Comparison of ENCODE assay signal across 9 cellular contexts in genomic region chr7:105677395-105677701, GRCh38.
DNase-seq lines count a peak whose midpoint lies in the region; ATAC-seq and TF ChIP-seq lines count a peak whose summit lies in the region.
"Had no signal": no experiment of that assay in that cellular context is flagged by ENCODE, and none has a peak within 500 bp of the region (broad histone marks: within the 10 kb centered on the region; RNA-seq: fewer than 3 reads in every experiment).

No MANE protein-coding gene starts in this region.

- no peaks in the 10 kb centered on the region for H3K79me2 ChIP-seq in osteoblast (ENCODE audit: insufficient read depth, low read length)

- intact Hi-C loops in activated CD4-positive, alpha-beta memory T cell treated with anti-CD3 and anti-CD28 coated beads for 36 hours (cut with micrococcal nuclease): loop anchor here (5.0 kb wide), 3 partner anchors 145 to 435 kb away; partner anchors contain the start of genes ATXN7L1, RINT1 and SYPL1

- peaks cover 83% of the 10 kb centered on the region for H3K4me1 Mint-ChIP-seq in activated CD4-positive, alpha-beta memory T cell treated with anti-CD3 and anti-CD28 coated beads for 36 hours (ENCODE audit: low read depth)
- peaks cover 42% of the 10 kb centered on the region for H3K4me1 Mint-ChIP-seq in memory B cell

- H3K27ac ChIP-seq in 22Rv1: peak overlapping the region; percentile 29; the same call in 1 of the 2 replicates
- no peak overlapping the region for H3K27ac ChIP-seq in osteoblast (ENCODE audit: low read depth, low read length)

- H3K4me1 ChIP-seq in osteoblast (ENCODE audit: insufficient read depth, low read length): no peaks in the 10 kb centered on the region

- H3K27me3 Mint-ChIP-seq in activated CD4-positive, alpha-beta memory T cell treated with anti-CD3 and anti-CD28 coated beads for 36 hours: no peaks in the 10 kb centered on the region
- no peaks in the 10 kb centered on the region for H3K27me3 Mint-ChIP-seq in memory B cell

- no peak overlapping the region for H3K4me2 ChIP-seq in osteoblast (ENCODE audit: insufficient read depth, low read length)

- no peaks in the 10 kb centered on the region for H3K36me3 ChIP-seq in osteoblast (ENCODE audit: insufficient read depth, low read length)

- no peak overlapping the region for H2AFZ ChIP-seq in osteoblast (ENCODE audit: low read length)

- H3K9me3 Mint-ChIP-seq in activated CD4-positive, alpha-beta memory T cell treated with anti-CD3 and anti-CD28 coated beads for 36 hours: no peaks in the 10 kb centered on the region
- no peaks in the 10 kb centered on the region for H3K9me3 Mint-ChIP-seq in memory B cell

- no peaks in the 10 kb centered on the region for H3K27me3 ChIP-seq in osteoblast (ENCODE audit: insufficient read depth, low read length)

- no peaks in the 10 kb centered on the region for H3K36me3 Mint-ChIP-seq in activated CD4-positive, alpha-beta memory T cell treated with anti-CD3 and anti-CD28 coated beads for 36 hours
- H3K36me3 Mint-ChIP-seq in memory B cell: peaks cover 9% of the 10 kb centered on the region

- H3K9me3 ChIP-seq in osteoblast (ENCODE audit: low read depth, low read length): no peaks in the 10 kb centered on the region

- H3K4me3 ChIP-seq in osteoblast (ENCODE audit: insufficient read depth, low read length): no peak overlapping the region

- peaks cover 22% of the 10 kb centered on the region for H4K20me1 ChIP-seq in osteoblast (ENCODE audit: insufficient read depth, low read length)

- peak overlapping the region; percentile 95 for H3K27ac Mint-ChIP-seq in activated CD4-positive, alpha-beta memory T cell treated with anti-CD3 and anti-CD28 coated beads for 36 hours
- peak overlapping the region; percentile 92 for H3K27ac Mint-ChIP-seq in memory B cell

- H3K4me3 Mint-ChIP-seq in activated CD4-positive, alpha-beta memory T cell treated with anti-CD3 and anti-CD28 coated beads for 36 hours: peak overlapping the region; percentile 78
- H3K4me3 Mint-ChIP-seq in memory B cell: peak overlapping the region; percentile 90

- CTCF ChIA-PET in activated CD4-positive, alpha-beta memory T cell treated with anti-CD3 and anti-CD28 coated beads for 36 hours (lab: Charles Lee): interaction anchor here (0.6 to 3.7 kb wide), 7 partner anchors 11 to 342 kb away, joined by 3 to 22 read pairs (median 4); no protein-coding TSS in a partner anchor

- peak; percentile 10 for DNase-seq in COLO668 (lab: John Stamatoyannopoulos, UW; ENCODE audit: unreplicated experiment)
- no peak for DNase-seq in activated CD4-positive, alpha-beta memory T cell treated with anti-CD3 and anti-CD28 coated beads for 36 hours
- no peak for DNase-seq in memory B cell (ENCODE audit: low spot score in 2 of 2)
- DNase-seq in ecto neural progenitor cell (ENCODE audit: low spot score): no peak
- DNase-seq in osteoblast (ENCODE audit: insufficient read length, low spot score, missing footprints): no peak
- no peak for DNase-seq in OCI-M2 (lab: John Stamatoyannopoulos, UW; ENCODE audit: unreplicated experiment)
- DNase-seq: NCI-H1930 had no signal

- ATAC-seq in memory B cell (ENCODE audit: low read depth) (no peak), GM18858 (IDR thresholded peaks at IDR 0.05; ENCODE audit: unreplicated experiment) (no peak)

- TF ChIP-seq CTCF in 22Rv1 (IDR thresholded peaks at IDR 0.05): no peak
- no peak for TF ChIP-seq CTCF in osteoblast (IDR thresholded peaks at IDR 0.05; ENCODE audit: extremely low read depth, low read depth, low read length)

- POLR2A ChIA-PET in activated CD4-positive, alpha-beta memory T cell treated with anti-CD3 and anti-CD28 coated beads for 36 hours (lab: Charles Lee): interaction anchor here (0.8 to 2.0 kb wide), 3 partner anchors 12 to 132 kb away, joined by 4 to 6 read pairs (median 5); no protein-coding TSS in a partner anchor
